In genomic region chr1:53547321-53547720, GRCh38 we compare ENCODE assay signal across 13 cellular contexts.
"Had no signal": no experiment of that assay in that cellular context is flagged by ENCODE, and none has a peak within 500 bp of the region (broad histone marks: within the 10 kb centered on the region; RNA-seq: fewer than 3 reads in every experiment).

No MANE protein-coding gene starts in this region.

- H3K9me3 Mint-ChIP-seq: activated naive CD4-positive, alpha-beta T cell treated with anti-CD3 and anti-CD28 coated beads, Interleukin-2, amount 50 U/mL, for 72 hours; stimulated activated naive CD8-positive, alpha-beta T cell treated with anti-CD3 and anti-CD28 coated beads, Interleukin-15, amount 100 ng/mL, for 72 hours had no signal

- H3K36me3 Mint-ChIP-seq: activated naive CD4-positive, alpha-beta T cell treated with anti-CD3 and anti-CD28 coated beads, Interleukin-2, amount 50 U/mL, for 72 hours; brain had no signal

- H3K4me3 ChIP-seq: lung, smooth muscle cell, testis had no signal

- H3K9me3 ChIP-seq: testis had no signal

- H3K4me1 ChIP-seq: parathyroid adenoma, testis had no signal

- H3K4me3 Mint-ChIP-seq: stimulated activated naive CD8-positive, alpha-beta T cell treated with anti-CD3 and anti-CD28 coated beads, Interleukin-15, amount 100 ng/mL, for 72 hours had no signal

- H3K27ac ChIP-seq: parathyroid adenoma, testis had no signal

- H3K4me1 Mint-ChIP-seq: stimulated activated naive CD8-positive, alpha-beta T cell treated with anti-CD3 and anti-CD28 coated beads, Interleukin-15, amount 100 ng/mL, for 72 hours had no signal

- ATAC-seq: activated naive CD4-positive, alpha-beta T cell treated with anti-CD3 and anti-CD28 coated beads, Interleukin-2, amount 50 U/mL, for 72 hours; stimulated activated naive CD8-positive, alpha-beta T cell treated with anti-CD3 and anti-CD28 coated beads, Interleukin-15, amount 100 ng/mL, for 72 hours had no signal

- H3K27ac Mint-ChIP-seq: activated naive CD4-positive, alpha-beta T cell treated with anti-CD3 and anti-CD28 coated beads, Interleukin-2, amount 50 U/mL, for 72 hours; brain; stimulated activated naive CD8-positive, alpha-beta T cell treated with anti-CD3 and anti-CD28 coated beads, Interleukin-15, amount 100 ng/mL, for 72 hours had no signal

- DNase-seq: amygdala; effector CD8-positive, alpha-beta T cell; foreskin fibroblast; kidney glomerular epithelial cell; midbrain; stimulated activated naive CD8-positive, alpha-beta T cell treated with anti-CD3 and anti-CD28 coated beads, Interleukin-15, amount 100 ng/mL, for 72 hours; T-helper 2 cell; testis had no signal

- H3K27me3 ChIP-seq: testis had no signal
